In the genomic region with DNA sequence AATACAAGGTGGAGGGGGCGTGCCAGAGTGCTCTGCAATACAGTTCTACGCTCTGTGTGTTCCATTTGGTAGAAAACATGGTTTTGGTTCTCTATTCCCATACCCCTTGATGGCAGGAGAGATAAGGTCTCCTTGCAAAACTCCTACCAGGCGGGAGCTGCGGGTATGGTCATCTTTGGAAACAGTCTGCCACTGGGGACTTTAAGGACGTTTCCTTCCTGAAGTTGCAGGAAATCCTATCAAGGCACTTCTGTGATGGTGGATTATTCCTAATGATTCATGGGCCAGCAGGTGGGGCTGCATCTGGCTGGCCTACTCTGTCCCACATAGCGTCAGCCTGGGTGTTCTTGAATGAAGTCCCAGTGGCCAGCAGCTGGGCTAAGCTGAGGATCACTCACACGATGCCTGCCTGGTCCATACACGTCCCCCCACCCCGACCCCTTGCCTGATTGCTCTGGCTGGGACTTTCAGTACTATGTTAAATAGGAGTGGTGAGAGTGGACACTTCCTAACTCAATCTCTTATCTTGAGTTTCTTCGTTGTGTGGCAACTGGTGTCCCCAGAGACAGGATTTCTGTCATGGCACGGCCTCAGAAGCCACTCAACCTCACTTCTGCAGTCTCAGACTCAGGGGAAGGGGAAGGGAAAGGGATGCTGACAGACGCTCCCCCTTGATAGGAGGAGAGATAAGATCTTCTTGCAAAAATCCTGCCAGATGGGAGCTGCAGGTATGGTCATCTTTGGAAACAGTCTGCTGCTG, we compare ENCODE assay signal across 2 cellular contexts.
TF ChIP-seq lines count a peak whose summit lies in the region.

No MANE protein-coding gene starts in this region.

TF ChIP-seq in HepG2, 621 proteins besides CTCF, POLR2A, EP300 and RAD21:
- TF ChIP-seq THAP9 (CRISPR knock-in tag; IDR thresholded peaks at IDR 0.05; ENCODE audit: borderline replicate concordance) (no peak), ZNF20 (CRISPR knock-in tag; IDR thresholded peaks at IDR 0.05) (no peak), ZBED4 (CRISPR knock-in tag; IDR thresholded peaks at IDR 0.05; ENCODE audit: borderline replicate concordance) (no peak), SIN3A (IDR thresholded peaks at IDR 0.05; ENCODE audit: borderline replicate concordance, low read depth, low read length) (no peak), RAD51 (IDR thresholded peaks at IDR 0.05; ENCODE audit: borderline replicate concordance) (no peak), ZNF703 (CRISPR knock-in tag; IDR thresholded peaks at IDR 0.05; ENCODE audit: borderline replicate concordance) (no peak), AGO1 (IDR thresholded peaks at IDR 0.05; ENCODE audit: low read depth, low read length, poor library complexity, severe bottlenecking) (no peak), CCAR2 (optimal IDR thresholded peaks at IDR 0.05; ENCODE audit: low read depth, low read length) (no peak)

TF ChIP-seq in H1, 55 proteins besides CTCF, POLR2A, EP300 and RAD21:
- TF ChIP-seq CTBP2 (IDR thresholded peaks at IDR 0.05; ENCODE audit: borderline replicate concordance, insufficient read depth, insufficient read length, low read length) (no peak), TAF1 (IDR thresholded peaks at IDR 0.05; ENCODE audit: low read depth, low read length) (no peak), CEBPB (IDR thresholded peaks at IDR 0.05; ENCODE audit: low read depth, low read length) (no peak), CHD7 (IDR thresholded peaks at IDR 0.05; ENCODE audit: insufficient replicate concordance, low read length) (no peak), POU5F1 (IDR thresholded peaks at IDR 0.05; ENCODE audit: low read depth, low read length) (no peak), TAF7 (optimal IDR thresholded peaks at IDR 0.05; ENCODE audit: borderline replicate concordance, low read depth, low read length) (no peak), CREB1 (IDR thresholded peaks at IDR 0.05) (no peak), TEAD4 (IDR thresholded peaks at IDR 0.05; ENCODE audit: low read depth, low read length) (no peak), HDAC6 (IDR thresholded peaks at IDR 0.05; ENCODE audit: low read depth, low read length) (no peak), NANOG (IDR thresholded peaks at IDR 0.05; ENCODE audit: insufficient read depth, low read depth, low read length, poor library complexity, severe bottlenecking) (no peak)
- TF ChIP-seq, protein P1, sequence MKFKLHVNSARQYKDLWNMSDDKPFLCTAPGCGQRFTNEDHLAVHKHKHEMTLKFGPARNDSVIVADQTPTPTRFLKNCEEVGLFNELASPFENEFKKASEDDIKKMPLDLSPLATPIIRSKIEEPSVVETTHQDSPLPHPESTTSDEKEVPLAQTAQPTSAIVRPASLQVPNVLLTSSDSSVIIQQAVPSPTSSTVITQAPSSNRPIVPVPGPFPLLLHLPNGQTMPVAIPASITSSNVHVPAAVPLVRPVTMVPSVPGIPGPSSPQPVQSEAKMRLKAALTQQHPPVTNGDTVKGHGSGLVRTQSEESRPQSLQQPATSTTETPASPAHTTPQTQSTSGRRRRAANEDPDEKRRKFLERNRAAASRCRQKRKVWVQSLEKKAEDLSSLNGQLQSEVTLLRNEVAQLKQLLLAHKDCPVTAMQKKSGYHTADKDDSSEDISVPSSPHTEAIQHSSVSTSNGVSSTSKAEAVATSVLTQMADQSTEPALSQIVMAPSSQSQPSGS (IDR thresholded peaks at IDR 0.05; ENCODE audit: low read length): no peak
- TF ChIP-seq, protein P2, sequence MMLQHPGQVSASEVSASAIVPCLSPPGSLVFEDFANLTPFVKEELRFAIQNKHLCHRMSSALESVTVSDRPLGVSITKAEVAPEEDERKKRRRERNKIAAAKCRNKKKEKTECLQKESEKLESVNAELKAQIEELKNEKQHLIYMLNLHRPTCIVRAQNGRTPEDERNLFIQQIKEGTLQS (IDR thresholded peaks at IDR 0.05; ENCODE audit: insufficient read depth, low read depth, low read length): no peak
